Comparison of ENCODE assay signal across 26 cellular contexts in the genomic region with DNA sequence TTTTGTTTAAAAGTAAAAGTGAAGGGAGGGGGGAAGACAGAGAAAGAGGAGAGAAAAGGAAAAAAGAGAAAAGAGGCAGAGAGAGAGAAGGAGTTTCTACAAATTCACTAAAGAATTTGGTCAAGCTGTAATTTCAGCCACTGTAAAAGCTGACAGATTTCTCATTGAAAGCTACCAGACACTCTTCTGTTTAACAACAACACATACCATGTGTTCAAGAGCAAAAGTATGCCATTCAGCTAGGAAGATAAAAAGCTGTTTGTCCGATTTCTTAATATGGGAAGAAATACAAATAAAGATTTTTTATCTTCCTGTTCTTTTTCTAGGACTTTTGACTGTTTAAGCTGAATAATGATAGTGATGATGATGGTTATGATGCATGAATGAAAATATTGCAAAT.
"Had no signal": no experiment of that assay in that cellular context is flagged by ENCODE, and none has a peak within 500 bp of the region (broad histone marks: within the 10 kb centered on the region; RNA-seq: fewer than 3 reads in every experiment).

No MANE protein-coding gene starts in this region.

- H3K27me3 Mint-ChIP-seq: activated B cell treated with CpG ODN at 0.5 μM for 24 hours; activated naive CD8-positive, alpha-beta T cell treated with anti-CD3 and anti-CD28 coated beads for 36 hours; naive B cell; stimulated activated naive CD8-positive, alpha-beta T cell treated with anti-CD3 and anti-CD28 coated beads, Interleukin-15, Interleukin-2, amounts not matched to agents 100 ng/mL and 50 ng/mL, for 24 hours had no signal

- H3K36me3 Mint-ChIP-seq: activated naive CD8-positive, alpha-beta T cell treated with anti-CD3 and anti-CD28 coated beads for 36 hours; naive B cell; stimulated activated effector memory CD8-positive, alpha-beta T cell treated with anti-CD3 and anti-CD28 coated beads, Interleukin-12 subunit alpha, Interleukin-12 subunit beta, amount 100 ng/mL, for 72 hours had no signal

- H3K27ac ChIP-seq: adrenal gland, ascending aorta, brain microvascular endothelial cell, gastroesophageal sphincter, hepatocyte, left ventricle myocardium inferior, neutrophil, skin epidermis, upper lobe of right lung had no signal

- DNase-seq: activated B cell treated with CpG ODN at 0.5 μM for 24 hours; activated CD4-positive, alpha-beta T cell treated with anti-CD3 and anti-CD28 coated beads for 36 hours; activated effector memory CD4-positive, alpha-beta T cell treated with Interleukin-2 at 50 U/mL for 16 hours; activated naive CD4-positive, alpha-beta T cell treated with anti-CD3 and anti-CD28 coated beads for 36 hours; activated naive CD8-positive, alpha-beta T cell treated with anti-CD3 and anti-CD28 coated beads for 36 hours; adrenal gland; brain microvascular endothelial cell; caudate nucleus; islet precursor cell; left ventricle myocardium inferior; naive B cell; nephron progenitor cell; stimulated activated CD4-positive, alpha-beta T cell treated with anti-CD3 and anti-CD28 coated beads, Interleukin-4, amount 100 ng/mL, for 24 hours; upper lobe of right lung had no signal

- H3K4me3 ChIP-seq: adrenal gland, ascending aorta, gastroesophageal sphincter, hepatocyte, left ventricle myocardium inferior, lung, skin epidermis, upper lobe of right lung had no signal

- H3K9me3 Mint-ChIP-seq: activated B cell treated with CpG ODN at 0.5 μM for 24 hours; activated naive CD8-positive, alpha-beta T cell treated with anti-CD3 and anti-CD28 coated beads for 36 hours; stimulated activated effector memory CD8-positive, alpha-beta T cell treated with anti-CD3 and anti-CD28 coated beads, Interleukin-12 subunit alpha, Interleukin-12 subunit beta, amount 100 ng/mL, for 72 hours; stimulated activated naive CD8-positive, alpha-beta T cell treated with anti-CD3 and anti-CD28 coated beads, Interleukin-15, Interleukin-2, amounts not matched to agents 100 ng/mL and 50 ng/mL, for 24 hours; T-helper 2 cell treated with Interferon-gamma antibody and Interleukin-4, amounts not matched to agents 5 μg/mL and 100 μg/mL, for 36 hours had no signal

- H3K4me1 ChIP-seq: adrenal gland, ascending aorta, gastroesophageal sphincter, left ventricle myocardium inferior, upper lobe of right lung had no signal

- H3K36me3 ChIP-seq: adrenal gland, ascending aorta, brain microvascular endothelial cell, gastroesophageal sphincter, left ventricle myocardium inferior, neutrophil, upper lobe of right lung had no signal

- H3K4me1 Mint-ChIP-seq: activated B cell treated with CpG ODN at 0.5 μM for 24 hours; activated CD4-positive, alpha-beta T cell treated with anti-CD3 and anti-CD28 coated beads for 36 hours; activated naive CD8-positive, alpha-beta T cell treated with anti-CD3 and anti-CD28 coated beads for 36 hours; naive B cell; nephron progenitor cell; stimulated activated effector memory CD8-positive, alpha-beta T cell treated with anti-CD3 and anti-CD28 coated beads, Interleukin-12 subunit alpha, Interleukin-12 subunit beta, amount 100 ng/mL, for 72 hours had no signal

- H3K9me3 ChIP-seq: adrenal gland, ascending aorta, gastroesophageal sphincter, left ventricle myocardium inferior, neutrophil, upper lobe of right lung had no signal

- ATAC-seq: activated CD4-positive, alpha-beta T cell treated with anti-CD3 and anti-CD28 coated beads for 36 hours; esophagus mucosa; gastroesophageal sphincter; sciatic nerve; stimulated activated effector memory CD8-positive, alpha-beta T cell treated with anti-CD3 and anti-CD28 coated beads, Interleukin-12 subunit alpha, Interleukin-12 subunit beta, amount 100 ng/mL, for 72 hours; upper lobe of right lung had no signal

- H3K4me3 Mint-ChIP-seq: activated B cell treated with CpG ODN at 0.5 μM for 24 hours; activated CD4-positive, alpha-beta T cell treated with anti-CD3 and anti-CD28 coated beads for 36 hours; activated naive CD4-positive, alpha-beta T cell treated with anti-CD3 and anti-CD28 coated beads for 36 hours; activated naive CD8-positive, alpha-beta T cell treated with anti-CD3 and anti-CD28 coated beads for 36 hours; naive B cell; nephron progenitor cell; stimulated activated effector memory CD8-positive, alpha-beta T cell treated with anti-CD3 and anti-CD28 coated beads, Interleukin-12 subunit alpha, Interleukin-12 subunit beta, amount 100 ng/mL, for 72 hours; stimulated activated naive CD8-positive, alpha-beta T cell treated with anti-CD3 and anti-CD28 coated beads, Interleukin-15, Interleukin-2, amounts not matched to agents 100 ng/mL and 50 ng/mL, for 24 hours; T-helper 2 cell treated with Interferon-gamma antibody and Interleukin-4, amounts not matched to agents 5 μg/mL and 100 μg/mL, for 36 hours had no signal

- H3K27ac Mint-ChIP-seq: activated B cell treated with CpG ODN at 0.5 μM for 24 hours; activated CD4-positive, alpha-beta T cell treated with anti-CD3 and anti-CD28 coated beads for 36 hours; activated naive CD4-positive, alpha-beta T cell treated with anti-CD3 and anti-CD28 coated beads for 36 hours; activated naive CD8-positive, alpha-beta T cell treated with anti-CD3 and anti-CD28 coated beads for 36 hours; naive B cell; nephron progenitor cell; progenitor cell of endocrine pancreas; stimulated activated effector memory CD8-positive, alpha-beta T cell treated with anti-CD3 and anti-CD28 coated beads, Interleukin-12 subunit alpha, Interleukin-12 subunit beta, amount 100 ng/mL, for 72 hours; stimulated activated naive CD8-positive, alpha-beta T cell treated with anti-CD3 and anti-CD28 coated beads, Interleukin-15, Interleukin-2, amounts not matched to agents 100 ng/mL and 50 ng/mL, for 24 hours; T-helper 2 cell treated with Interferon-gamma antibody and Interleukin-4, amounts not matched to agents 5 μg/mL and 100 μg/mL, for 36 hours had no signal
